In the genomic region with DNA sequence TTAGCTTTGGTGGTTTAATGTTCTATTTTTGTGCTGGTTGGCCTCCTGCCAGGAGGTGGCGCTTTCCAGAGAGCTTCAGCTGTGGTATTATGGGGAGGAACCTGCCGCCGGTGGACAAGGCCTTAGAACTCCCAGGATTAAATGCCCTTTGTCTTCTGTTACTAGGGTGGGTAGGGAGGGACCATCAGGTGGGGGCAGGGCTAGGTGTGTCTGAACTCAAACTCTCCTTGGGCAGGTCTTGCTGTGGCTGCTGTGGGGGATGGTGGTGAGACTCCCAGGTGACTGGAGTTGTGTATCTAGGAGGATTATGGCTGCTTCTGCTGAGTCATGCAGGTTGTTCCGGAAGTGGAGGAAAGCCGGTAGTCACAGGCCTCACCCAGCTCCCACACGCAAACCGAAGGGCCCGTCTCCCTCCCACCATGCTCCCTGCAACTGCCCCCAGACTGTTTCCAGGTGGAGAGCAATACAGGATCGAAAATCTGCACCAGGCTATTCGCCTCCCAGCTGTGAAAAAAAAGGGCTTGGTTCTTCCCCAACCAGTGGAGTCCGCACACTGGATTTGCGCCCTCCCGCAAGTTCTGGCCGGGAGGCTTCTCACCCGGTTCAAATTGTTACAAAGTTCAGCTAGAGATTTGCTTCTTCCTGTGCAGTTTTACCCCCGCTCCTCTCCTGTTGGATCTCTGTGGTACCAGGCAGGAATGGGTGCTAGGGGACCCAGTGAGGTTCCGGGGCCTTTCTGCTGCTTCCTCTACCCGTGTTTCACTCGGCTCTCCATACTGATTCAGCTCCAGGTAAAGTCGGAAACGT, we compare ENCODE assay signal across 19 cellular contexts.
DNase-seq lines count a peak whose midpoint lies in the region; ATAC-seq, FAIRE-seq and TF ChIP-seq lines count a peak whose summit lies in the region.
"Had no signal": no experiment of that assay in that cellular context is flagged by ENCODE, and none has a peak within 500 bp of the region (broad histone marks: within the 10 kb centered on the region; RNA-seq: fewer than 3 reads in every experiment).

No MANE protein-coding gene starts in this region.

- ATAC-seq in GM12878 (peak; percentile 31; the same call in 1 of the 3 replicates), upper lobe of left lung (ENCODE audit: low FRiP score in 2 of 2) (no peak)
- ATAC-seq: left lung had no signal

- H3K27ac ChIP-seq in GM12878 (ENCODE audit: control insufficient read depth, insufficient read depth) (no peak overlapping the region), upper lobe of left lung (no peak overlapping the region)
- H3K27ac ChIP-seq: left lung, tibial artery had no signal

- no peak for TF ChIP-seq EP300 in GM12878 (IDR thresholded peaks at IDR 0.05; ENCODE audit: borderline replicate concordance in 1 of 2, control insufficient read depth in 1 of 2, low read depth in 2 of 2, low read length in 2 of 2)
- TF ChIP-seq EP300 in upper lobe of left lung (IDR thresholded peaks at IDR 0.05), result no peak

- RAD21 ChIA-PET in GM12878 (lab: Charles Lee; ENCODE audit: unreplicated experiment), result interaction anchor here (0.7 to 1.2 kb wide), 3 partner anchors 42 to 703 kb away, joined by 3 to 4 read pairs (median 3); no protein-coding TSS in a partner anchor

- BruUV-seq in GM12878 (replicated peaks; lab: Mats Ljungman, UMichigan), result no TSS peak

- peak; percentile 13 for DNase-seq in NCI-H146 (lab: John Stamatoyannopoulos, UW)
- no peak for DNase-seq in NCI-H146 treated with DMSO at 0.1 percent for 48 hours (lab: John Stamatoyannopoulos, UW; ENCODE audit: unreplicated experiment)
- no peak for DNase-seq in GM10248 (ENCODE audit: extremely low spot score)
- peak; percentile 12 for DNase-seq in NB4 (ENCODE audit: low read depth)
- DNase-seq in GM12878 (ENCODE audit: low read depth, low spot score), result no peak
- no peak for DNase-seq in medulla oblongata (ENCODE audit: extremely low spot score)
- DNase-seq in upper lobe of left lung, result no peak
- DNase-seq in NCI-H2107 (lab: John Stamatoyannopoulos, UW), result no peak
- DNase-seq: activated effector memory CD4-positive, alpha-beta T cell treated with Interleukin-2 at 50 U/mL for 16 hours; foreskin fibroblast; KG1; left lung; NCI-H2029; Right ventricle myocardium superior; stimulated activated CD4-positive, alpha-beta T cell treated with anti-CD3 and anti-CD28 coated beads, Interleukin-4, amount 100 ng/mL, for 24 hours; T-helper 9 cell; tibial artery had no signal

- H3K79me2 ChIP-seq in GM12878 (ENCODE audit: control insufficient read depth, insufficient read depth, low read length), result no peaks in the 10 kb centered on the region

- H3K4me1 ChIP-seq in GM12878 (ENCODE audit: control insufficient read depth, insufficient read depth, low read length) (no peaks in the 10 kb centered on the region), upper lobe of left lung (no peaks in the 10 kb centered on the region)
- H3K4me1 ChIP-seq: left lung, tibial artery had no signal

- TF ChIP-seq CTCF in GM10248 (IDR thresholded peaks at IDR 0.05; ENCODE audit: control extremely low read depth, extremely low read depth, low read depth, missing control alignments) (peak; percentile 22), NB4 (IDR thresholded peaks at IDR 0.05; ENCODE audit: low read depth, low read length) (peak; percentile 21), GM12878 (IDR thresholded peaks at IDR 0.05 in 2 of 3, conservative IDR thresholded peaks at IDR 0.05 in 1 of 3; ENCODE audit: control insufficient read depth in 2 of 3, extremely low read depth in 1 of 3, insufficient read depth in 1 of 3, low read depth in 3 of 3, low read length in 3 of 3) (peak in 2 of 3 experiments; percentile 15 to 16; a peak in 2 of 6 replicates), upper lobe of left lung (IDR thresholded peaks at IDR 0.05) (no peak)

- no peak overlapping the region for H3K4me2 ChIP-seq in GM12878 (ENCODE audit: control insufficient read depth, insufficient read depth)

- FAIRE-seq in GM12878 (lab: Jason Lieb, UNC), result no peak
- FAIRE-seq: A204.1, GM18507 had no signal

- no peaks in the 10 kb centered on the region; the same call in 2 of the 3 replicates for H3K9me3 ChIP-seq in GM12878 (replicated peaks; ENCODE audit: control insufficient read depth, insufficient read depth, low read length)
- H3K9me3 ChIP-seq in upper lobe of left lung, result peaks cover 0 to 9% (median 4%) of the 10 kb centered on the region in 4 donors

- TF ChIP-seq RAD21 in GM12878 (IDR thresholded peaks at IDR 0.05; ENCODE audit: insufficient read depth, low read depth, low read length), result 0 out of 2 replicates have a peak, but pooled peaks have one; percentile 6

- H3K4me3 ChIP-seq in NB4 (ENCODE audit: low read depth, low read length), result no peak overlapping the region
- H3K4me3 ChIP-seq in GM12878, result no peak overlapping the region
- H3K4me3 ChIP-seq in upper lobe of left lung, result no peak overlapping the region
- H3K4me3 ChIP-seq: left lung, tibial artery had no signal

- no peak overlapping the region for H3K9ac ChIP-seq in GM12878 (ENCODE audit: control insufficient read depth, insufficient read depth, low read length)

- TF ChIP-seq POLR2A in NB4 (IDR thresholded peaks at IDR 0.05; ENCODE audit: extremely low read depth, insufficient read length), result no peak
- TF ChIP-seq POLR2A in GM12878 (IDR thresholded peaks at IDR 0.05; ENCODE audit: low read depth, low read length), result no peak
- no peak for TF ChIP-seq POLR2A in upper lobe of left lung (IDR thresholded peaks at IDR 0.05)

- 53% methylated on average over 21 of the region's 21 CpGs for WGBS in GM12878 (ENCODE audit: insufficient coverage, insufficient replicate concordance, low lambda C conversion rate, missing lambda C conversion rate)
- 91 to 92% methylated on average over 21 of the region's 21 CpGs for WGBS in upper lobe of left lung, 2 donors

- H2AFZ ChIP-seq in GM12878 (ENCODE audit: control insufficient read depth, low read depth, low read length), result no peak overlapping the region

- SMC1A ChIA-PET in GM12878 (lab: Charles Lee; ENCODE audit: uncharacterized antibody, unreplicated experiment), result interaction anchor here (0.9 to 1.1 kb wide), 2 partner anchors 10 to 702 kb away, joined by 3 read pairs; no protein-coding TSS in a partner anchor

- in situ Hi-C loops in GM12878 (cut with MboI), result loop anchor here (25.0 kb wide), 1 partner anchor 689 kb away; no protein-coding TSS in a partner anchor

- H3K27me3 ChIP-seq in GM12878 (replicated peaks in 1 of 2; ENCODE audit: control insufficient read depth in 2 of 2, insufficient read depth in 2 of 2, low read length in 1 of 2) (no peaks in the 10 kb centered on the region), upper lobe of left lung (no peaks in the 10 kb centered on the region)
- H3K27me3 ChIP-seq: left lung, tibial artery had no signal

- CTCF ChIA-PET in GM10248 (lab: Yijun Ruan, JAX) (interaction anchor here (0.9 to 2.1 kb wide), 6 partner anchors 10 to 703 kb away, joined by 3 to 6 read pairs (median 3); no protein-coding TSS in a partner anchor), GM12878 (lab: Yijun Ruan, JAX) (interaction anchor here (0.6 to 2.3 kb wide), 6 partner anchors 10 to 702 kb away, joined by 3 to 11 read pairs (median 4); no protein-coding TSS in a partner anchor)

- intact Hi-C loops in GM12878 (cut with micrococcal nuclease; ENCODE audit: unreplicated experiment), result loop anchor here (5.0 kb wide), 1 partner anchor 704 kb away; no protein-coding TSS in a partner anchor

- no peaks in the 10 kb centered on the region for H4K20me1 ChIP-seq in GM12878 (ENCODE audit: control insufficient read depth, insufficient read depth)

- H3K36me3 ChIP-seq in GM12878 (ENCODE audit: control insufficient read depth in 2 of 2, insufficient read depth in 2 of 2, low read length in 1 of 2) (no peaks in the 10 kb centered on the region), upper lobe of left lung (no peaks in the 10 kb centered on the region)
- H3K36me3 ChIP-seq: left lung, tibial artery had no signal

- POLR2A ChIA-PET in GM10248 (lab: Yijun Ruan, JAX) (no interaction called here), GM12878 (lab: Charles Lee) (no interaction called here)

TF ChIP-seq in GM12878, 131 proteins besides CTCF, POLR2A, EP300 and RAD21 (continues in another document):
- TF ChIP-seq, protein P1, sequence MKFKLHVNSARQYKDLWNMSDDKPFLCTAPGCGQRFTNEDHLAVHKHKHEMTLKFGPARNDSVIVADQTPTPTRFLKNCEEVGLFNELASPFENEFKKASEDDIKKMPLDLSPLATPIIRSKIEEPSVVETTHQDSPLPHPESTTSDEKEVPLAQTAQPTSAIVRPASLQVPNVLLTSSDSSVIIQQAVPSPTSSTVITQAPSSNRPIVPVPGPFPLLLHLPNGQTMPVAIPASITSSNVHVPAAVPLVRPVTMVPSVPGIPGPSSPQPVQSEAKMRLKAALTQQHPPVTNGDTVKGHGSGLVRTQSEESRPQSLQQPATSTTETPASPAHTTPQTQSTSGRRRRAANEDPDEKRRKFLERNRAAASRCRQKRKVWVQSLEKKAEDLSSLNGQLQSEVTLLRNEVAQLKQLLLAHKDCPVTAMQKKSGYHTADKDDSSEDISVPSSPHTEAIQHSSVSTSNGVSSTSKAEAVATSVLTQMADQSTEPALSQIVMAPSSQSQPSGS (IDR thresholded peaks at IDR 0.05; ENCODE audit: low read length), result no peak
- TF ChIP-seq FOXK2 (IDR thresholded peaks at IDR 0.05) (no peak), MEF2A (IDR thresholded peaks at IDR 0.05; ENCODE audit: insufficient read depth, low read depth, low read length) (no peak), RFX5 (IDR thresholded peaks at IDR 0.05; ENCODE audit: low read depth, low read length) (no peak), RBBP5 (conservative IDR thresholded peaks at IDR 0.05) (no peak), IKZF1 (conservative IDR thresholded peaks at IDR 0.05) (no peak), JUNB (IDR thresholded peaks at IDR 0.05) (no peak)
- TF ChIP-seq, protein P2, sequence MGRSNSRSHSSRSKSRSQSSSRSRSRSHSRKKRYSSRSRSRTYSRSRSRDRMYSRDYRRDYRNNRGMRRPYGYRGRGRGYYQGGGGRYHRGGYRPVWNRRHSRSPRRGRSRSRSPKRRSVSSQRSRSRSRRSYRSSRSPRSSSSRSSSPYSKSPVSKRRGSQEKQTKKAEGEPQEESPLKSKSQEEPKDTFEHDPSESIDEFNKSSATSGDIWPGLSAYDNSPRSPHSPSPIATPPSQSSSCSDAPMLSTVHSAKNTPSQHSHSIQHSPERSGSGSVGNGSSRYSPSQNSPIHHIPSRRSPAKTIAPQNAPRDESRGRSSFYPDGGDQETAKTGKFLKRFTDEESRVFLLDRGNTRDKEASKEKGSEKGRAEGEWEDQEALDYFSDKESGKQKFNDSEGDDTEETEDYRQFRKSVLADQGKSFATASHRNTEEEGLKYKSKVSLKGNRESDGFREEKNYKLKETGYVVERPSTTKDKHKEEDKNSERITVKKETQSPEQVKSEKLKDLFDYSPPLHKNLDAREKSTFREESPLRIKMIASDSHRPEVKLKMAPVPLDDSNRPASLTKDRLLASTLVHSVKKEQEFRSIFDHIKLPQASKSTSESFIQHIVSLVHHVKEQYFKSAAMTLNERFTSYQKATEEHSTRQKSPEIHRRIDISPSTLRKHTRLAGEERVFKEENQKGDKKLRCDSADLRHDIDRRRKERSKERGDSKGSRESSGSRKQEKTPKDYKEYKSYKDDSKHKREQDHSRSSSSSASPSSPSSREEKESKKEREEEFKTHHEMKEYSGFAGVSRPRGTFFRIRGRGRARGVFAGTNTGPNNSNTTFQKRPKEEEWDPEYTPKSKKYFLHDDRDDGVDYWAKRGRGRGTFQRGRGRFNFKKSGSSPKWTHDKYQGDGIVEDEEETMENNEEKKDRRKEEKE (IDR thresholded peaks at IDR 0.05), result no peak

Comparison
In these comparisons a context has a peak if more than half of its experiments do, and no peak if none do; other contexts are left out.
1. DNase-seq: peak in NCI-H146 (single experiment) and NB4 (single experiment); none in NCI-H146 treated with DMSO at 0.1 percent for 48 hours (single experiment), GM10248 (single experiment), GM12878 (single experiment), medulla oblongata (single experiment), upper lobe of left lung (0 of 2) and NCI-H2107 (single experiment).
2. CTCF ChIP-seq: peak in GM10248 (single experiment), NB4 (single experiment) and GM12878 (2 of 3); none in upper lobe of left lung (0 of 6).